Comparison of ENCODE assay signal across 9 cellular contexts in the genomic region with DNA sequence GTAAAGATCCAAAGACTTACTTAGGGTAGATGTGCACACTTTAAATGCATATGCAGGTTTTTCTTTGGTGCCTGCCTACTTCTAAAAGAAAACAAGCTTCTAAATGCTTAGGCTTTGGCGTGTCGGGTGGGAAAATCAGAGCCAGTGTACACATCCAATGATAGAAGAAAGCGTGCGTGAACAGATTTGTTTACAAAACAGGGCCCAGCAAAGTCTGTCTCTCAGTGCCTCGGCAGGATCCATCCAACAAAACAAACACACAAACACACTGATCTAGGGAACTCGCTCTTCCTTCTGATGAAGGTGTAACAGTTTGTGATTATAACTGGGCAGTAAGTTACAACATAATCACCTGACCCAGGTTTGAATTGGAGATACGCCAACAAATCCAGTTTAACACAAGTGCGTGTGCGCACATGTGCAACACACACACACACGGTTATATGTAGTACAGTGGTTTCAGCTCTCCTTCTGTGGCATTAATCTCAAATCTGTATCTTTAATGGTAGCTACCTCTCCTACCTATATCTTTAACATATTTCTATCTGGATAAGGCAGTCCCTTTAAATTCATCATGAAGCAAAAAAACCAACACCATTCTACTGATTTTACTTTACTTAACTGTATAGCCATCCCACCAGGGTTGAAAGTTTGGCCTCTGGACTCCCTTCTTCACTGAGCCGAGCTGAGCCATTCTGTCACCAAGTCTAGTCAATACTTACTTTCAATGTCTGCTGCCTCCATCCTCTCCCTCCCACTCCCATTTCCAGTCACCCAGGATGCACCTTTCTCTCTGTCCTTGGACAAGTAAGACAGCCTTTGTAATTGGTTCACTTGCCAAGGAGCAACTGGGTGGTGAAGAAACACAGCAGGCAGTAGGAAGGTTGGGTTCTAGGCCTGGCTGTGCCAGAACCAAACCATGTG.
DNase-seq lines count a peak whose midpoint lies in the region; ATAC-seq, FAIRE-seq and TF ChIP-seq lines count a peak whose summit lies in the region.
"Had no signal": no experiment of that assay in that cellular context is flagged by ENCODE, and none has a peak within 500 bp of the region (broad histone marks: within the 10 kb centered on the region; RNA-seq: fewer than 3 reads in every experiment).

No MANE protein-coding gene starts in this region.

- no peak overlapping the region for H2BK5ac ChIP-seq in neuronal stem cell (ENCODE audit: low read length)

- peaks cover 88% of the 10 kb centered on the region for H3K4me1 ChIP-seq in CD4-positive, CD25-positive, alpha-beta regulatory T cell (ENCODE audit: control insufficient read depth, insufficient read depth, low read length, poor library complexity, severe bottlenecking)
- H3K4me1 ChIP-seq in OCI-LY1 (ENCODE audit: insufficient read depth, low read length, severe bottlenecking) (peaks cover 61% of the 10 kb centered on the region), breast epithelium (peaks cover 13 to 58% of the 10 kb centered on the region in 2 donors), neuronal stem cell (ENCODE audit: control insufficient read depth in 2 of 2, insufficient read depth in 1 of 2, low read depth in 1 of 2, low read length in 2 of 2) (peaks cover 15 to 28% of the 10 kb centered on the region in 2 donors)

- peaks cover 48% of the 10 kb centered on the region for H3K36me3 ChIP-seq in CD4-positive, CD25-positive, alpha-beta regulatory T cell (ENCODE audit: control insufficient read depth, insufficient read depth, low read length)
- peaks cover 37% of the 10 kb centered on the region for H3K36me3 ChIP-seq in OCI-LY1 (ENCODE audit: insufficient read depth, low read length)
- H3K36me3 ChIP-seq in breast epithelium: no peaks in the 10 kb centered on the region
- no peaks in the 10 kb centered on the region for H3K36me3 ChIP-seq in neuronal stem cell (replicated peaks in 1 of 2; ENCODE audit: control insufficient read depth in 2 of 2, insufficient read depth in 2 of 2, low read length in 2 of 2)

- no peak overlapping the region for H3K4ac ChIP-seq in neuronal stem cell (ENCODE audit: low read length)

- no peak overlapping the region for H4K91ac ChIP-seq in neuronal stem cell (ENCODE audit: low read depth, low read length, poor library complexity)

- H3K27ac Mint-ChIP-seq in CD4-positive, CD25-positive, alpha-beta regulatory T cell: peak overlapping the region; percentile 52 to 95 (median 75)

- H3K4me3 Mint-ChIP-seq in CD4-positive, CD25-positive, alpha-beta regulatory T cell: peak overlapping the region; percentile 47 to 66 (median 62)

- H2BK12ac ChIP-seq in neuronal stem cell (ENCODE audit: low read length): no peak overlapping the region

- peaks cover 57 to 93% (median 84%) of the 10 kb centered on the region in 4 donors for H3K4me1 Mint-ChIP-seq in CD4-positive, CD25-positive, alpha-beta regulatory T cell

- peaks cover 34% of the 10 kb centered on the region for H3K36me3 Mint-ChIP-seq in CD4-positive, CD25-positive, alpha-beta regulatory T cell

- H3K9ac ChIP-seq in OCI-LY1 (ENCODE audit: low read length): peak overlapping the region; percentile 1; the same call in 1 of the 2 replicates
- H3K9ac ChIP-seq in neuronal stem cell (ENCODE audit: low read depth, low read length, poor library complexity): no peak overlapping the region

- peak overlapping the region; percentile 67 for H3K4me3 ChIP-seq in CD4-positive, CD25-positive, alpha-beta regulatory T cell (ENCODE audit: low read depth, low read length)
- no peak overlapping the region for H3K4me3 ChIP-seq in OCI-LY1 (ENCODE audit: low read depth, low read length, poor library complexity, severe bottlenecking)
- H3K4me3 ChIP-seq in breast epithelium: no peak overlapping the region
- H3K4me3 ChIP-seq in neuronal stem cell (ENCODE audit: low read length in 2 of 2): no peak overlapping the region

- no CpG with 5 or more reads among the region's 11 CpGs for WGBS in neuronal stem cell (ENCODE audit: extremely low coverage in 2 of 2, insufficient read length in 2 of 2, insufficient replicate concordance in 1 of 2), 2 donors

- no peaks in the 10 kb centered on the region for H3K79me1 ChIP-seq in neuronal stem cell (ENCODE audit: low read depth, low read length)

- H3K79me2 ChIP-seq in OCI-LY1 (ENCODE audit: insufficient read depth, low read length): no peaks in the 10 kb centered on the region

- H2AFZ ChIP-seq in OCI-LY1 (ENCODE audit: low read length): no peak overlapping the region
- H2AFZ ChIP-seq in neuronal stem cell (ENCODE audit: low read length): no peak overlapping the region

- H3K9me3 Mint-ChIP-seq in CD4-positive, CD25-positive, alpha-beta regulatory T cell: no peaks in the 10 kb centered on the region

- FAIRE-seq in H54 (lab: Jason Lieb, UNC): no peak

- DNase-seq in CD4-positive, CD25-positive, alpha-beta regulatory T cell: no peak
- DNase-seq in breast epithelium (ENCODE audit: low spot score in 2 of 2) (no peak), neuronal stem cell (ENCODE audit: low spot score) (no peak), NCI-H82 treated with DMSO at 0.1 percent for 48 hours (lab: John Stamatoyannopoulos, UW; ENCODE audit: unreplicated experiment) (no peak), NCI-H146 treated with DMSO at 0.1 percent for 48 hours (lab: John Stamatoyannopoulos, UW; ENCODE audit: unreplicated experiment) (no peak), H54 (ENCODE audit: insufficient read length, low spot score) (no peak), NCI-H2029 treated with DMSO at 0.1 percent for 48 hours (lab: John Stamatoyannopoulos, UW) (no peak)
- DNase-seq: activated gamma-delta T cell treated with Interleukin-2 at 50 U/mL for 16 hours had no signal

- no peaks in the 10 kb centered on the region for H3K9me3 ChIP-seq in CD4-positive, CD25-positive, alpha-beta regulatory T cell (ENCODE audit: control insufficient read depth in 2 of 2, low read length in 2 of 2)
- H3K9me3 ChIP-seq in OCI-LY1 (ENCODE audit: low read length) (no peaks in the 10 kb centered on the region), breast epithelium (no peaks in the 10 kb centered on the region), neuronal stem cell (replicated peaks in 1 of 2; ENCODE audit: control insufficient read depth in 2 of 2, insufficient read depth in 1 of 2, low read depth in 1 of 2, low read length in 2 of 2) (peaks cover 0 to 2% of the 10 kb centered on the region in 2 donors)

- H3K4me2 ChIP-seq in OCI-LY1 (ENCODE audit: low read length): peak overlapping the region; percentile 19; the same call in 1 of the 2 replicates
- H3K4me2 ChIP-seq in neuronal stem cell (ENCODE audit: insufficient read depth, low read length, poor library complexity, severe bottlenecking): no peak overlapping the region

- H3K9me2 ChIP-seq in OCI-LY1 (ENCODE audit: low read depth, low read length): no peaks in the 10 kb centered on the region

- no peak overlapping the region for H2BK15ac ChIP-seq in neuronal stem cell (ENCODE audit: low read length)

- H3K18ac ChIP-seq in neuronal stem cell (ENCODE audit: low read length): no peak overlapping the region

- peak overlapping the region; percentile 81 for H2AK5ac ChIP-seq in neuronal stem cell (ENCODE audit: low read depth, low read length)

- TF ChIP-seq CTCF in OCI-LY1 (IDR thresholded peaks at IDR 0.05; ENCODE audit: low read length) (no peak), breast epithelium (IDR thresholded peaks at IDR 0.05) (no peak)

- H4K20me1 ChIP-seq in OCI-LY1 (ENCODE audit: insufficient read depth, low read length): no peaks in the 10 kb centered on the region

- H4K8ac ChIP-seq in neuronal stem cell (ENCODE audit: low read depth, low read length): no peak overlapping the region

- no peaks in the 10 kb centered on the region for H3K27me3 ChIP-seq in CD4-positive, CD25-positive, alpha-beta regulatory T cell (ENCODE audit: control insufficient read depth, insufficient read depth, low read length)
- H3K27me3 ChIP-seq in OCI-LY1 (ENCODE audit: insufficient read depth, low read length): no peaks in the 10 kb centered on the region
- no peaks in the 10 kb centered on the region for H3K27me3 ChIP-seq in breast epithelium
- no peaks in the 10 kb centered on the region for H3K27me3 ChIP-seq in neuronal stem cell (ENCODE audit: control insufficient read depth in 3 of 3, insufficient read depth in 3 of 3, low read depth in 1 of 3, low read length in 3 of 3)

- ATAC-seq in CD4-positive, CD25-positive, alpha-beta regulatory T cell (ENCODE audit: low read depth in 2 of 2): no peak

- peaks cover 2% of the 10 kb centered on the region for H3K27me3 Mint-ChIP-seq in CD4-positive, CD25-positive, alpha-beta regulatory T cell

- H3F3A ChIP-seq in OCI-LY1 (ENCODE audit: insufficient read depth, low read length): no peaks in the 10 kb centered on the region; the same call in 1 of the 2 replicates

- no peak overlapping the region for H3K14ac ChIP-seq in neuronal stem cell (ENCODE audit: low read length)

- H3K23ac ChIP-seq in neuronal stem cell (ENCODE audit: low read depth, low read length, poor library complexity): no peak overlapping the region

- peak overlapping the region; percentile 95 for H3K27ac ChIP-seq in CD4-positive, CD25-positive, alpha-beta regulatory T cell (ENCODE audit: insufficient read depth, low read length, poor library complexity, severe bottlenecking)
- H3K27ac ChIP-seq in OCI-LY1 (ENCODE audit: low read depth, low read length, poor library complexity, severe bottlenecking) (peak overlapping the region; percentile 81), breast epithelium (peak overlapping the region; percentile 66 to 93), neuronal stem cell (replicated peaks; ENCODE audit: low read length) (no peak overlapping the region)

- H2BK120ac ChIP-seq in neuronal stem cell (ENCODE audit: low read depth, low read length): no peak overlapping the region

- no peak for TF ChIP-seq POLR2A in breast epithelium (IDR thresholded peaks at IDR 0.05)
- no peak for TF ChIP-seq POLR2A in H54 (IDR thresholded peaks at IDR 0.05; ENCODE audit: low read depth, low read length)

- intact Hi-C loops in breast epithelium (cut with DNase I; ENCODE audit: low total_unique reads): no loop called here
